ENCODE assay signal across 1 cellular context in the genomic region with DNA sequence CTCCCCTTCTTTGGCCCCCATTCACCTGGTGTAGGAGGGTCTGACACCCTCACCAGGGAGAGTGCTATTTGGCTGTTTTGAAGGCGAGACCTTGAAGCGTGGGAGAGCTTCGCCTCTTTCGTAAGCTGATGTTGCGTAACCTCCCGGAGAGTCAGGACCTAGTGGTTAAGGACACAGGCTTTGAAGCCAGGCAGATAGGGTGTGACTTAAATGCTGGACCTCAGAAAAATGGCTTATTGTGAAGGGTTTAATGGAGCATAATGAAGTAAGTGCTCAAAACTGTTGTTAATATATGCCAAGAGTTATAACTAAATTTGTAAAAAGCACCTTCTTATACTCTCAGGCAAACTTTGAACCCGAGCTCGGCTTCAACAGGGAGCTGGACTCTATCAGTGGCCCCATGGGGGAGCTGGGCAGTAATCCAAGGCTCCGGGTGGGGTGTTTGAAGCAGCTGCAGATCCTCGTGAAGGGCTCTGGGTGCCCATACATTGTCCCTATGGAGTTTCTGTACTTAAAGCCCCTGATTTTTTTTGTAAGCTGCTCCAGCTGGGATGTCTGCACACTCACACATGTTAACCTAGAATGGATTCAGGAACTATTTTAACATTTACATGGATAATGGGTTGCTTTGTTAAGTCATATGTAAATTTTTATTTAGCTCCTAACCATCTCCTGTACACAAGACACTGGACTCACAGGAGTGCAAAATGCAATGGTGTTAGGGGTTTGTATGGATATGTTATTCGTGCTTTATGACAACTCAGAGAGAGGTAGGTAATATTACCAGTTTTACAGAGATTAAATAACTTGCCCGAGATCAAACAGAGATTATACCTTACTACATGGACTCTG.
TF ChIP-seq lines count a peak whose summit lies in the region.

No MANE protein-coding gene starts in this region.

TF ChIP-seq in HepG2, 621 proteins besides CTCF, POLR2A, EP300 and RAD21 (continued from another document and continues in another):
- TF ChIP-seq THAP11 (CRISPR knock-in tag; IDR thresholded peaks at IDR 0.05) (peak; percentile 83), RARA (CRISPR knock-in tag; IDR thresholded peaks at IDR 0.05) (peak; percentile 91), NFE2L1 (CRISPR knock-in tag; IDR thresholded peaks at IDR 0.05; ENCODE audit: borderline replicate concordance) (no peak), SP4 (CRISPR knock-in tag; IDR thresholded peaks at IDR 0.05) (no peak; the same call in 1 of the 2 replicates), FOSL2 (CRISPR knock-in tag; IDR thresholded peaks at IDR 0.05) (peak; percentile 84), ZNF121 (CRISPR knock-in tag; IDR thresholded peaks at IDR 0.05) (no peak; the same call in 1 of the 2 replicates), KLF16 (CRISPR knock-in tag; IDR thresholded peaks at IDR 0.05) (peak in 1 of 2 experiments; percentile 88; a peak in 2 of 4 replicates), POLR2AphosphoS2 (IDR thresholded peaks at IDR 0.05; ENCODE audit: low read depth, low read length) (no peak), DNMT3B (CRISPR knock-in tag; conservative IDR thresholded peaks at IDR 0.05) (peak; percentile 59; the same call in 1 of the 2 replicates), DMAP1 (CRISPR knock-in tag; IDR thresholded peaks at IDR 0.05) (peak; percentile 91), HNRNPUL1 (IDR thresholded peaks at IDR 0.05; ENCODE audit: low read depth, low read length) (no peak), ZKSCAN1 (IDR thresholded peaks at IDR 0.05; ENCODE audit: low read length) (no peak), TCF12 (IDR thresholded peaks at IDR 0.05) (no peak), TCF12 (CRISPR knock-in tag; IDR thresholded peaks at IDR 0.05) (peak; percentile 86; the same call in 1 of the 2 replicates), ELF3 (CRISPR knock-in tag; IDR thresholded peaks at IDR 0.05) (0 out of 2 replicates have a peak, but pooled peaks have one; percentile 41), SMAD3 (CRISPR knock-in tag; IDR thresholded peaks at IDR 0.05) (peak; percentile 95), HNF4G (IDR thresholded peaks at IDR 0.05; ENCODE audit: borderline replicate concordance, low read depth, low read length) (peak; percentile 78; the same call in 1 of the 2 replicates), HNF4G (CRISPR knock-in tag; IDR thresholded peaks at IDR 0.05; ENCODE audit: borderline replicate concordance, low read depth) (peak; percentile 91), ZBTB3 (CRISPR knock-in tag; IDR thresholded peaks at IDR 0.05; ENCODE audit: borderline replicate concordance, low read depth) (0 out of 2 replicates have a peak, but pooled peaks have one; percentile 73), RBM22 (optimal IDR thresholded peaks at IDR 0.05; ENCODE audit: low read length) (no peak), ESRRA (CRISPR knock-in tag; IDR thresholded peaks at IDR 0.05; ENCODE audit: low read depth) (peak; percentile 88), ZNF644 (CRISPR knock-in tag; IDR thresholded peaks at IDR 0.05; ENCODE audit: low read depth) (peak; percentile 97), PLRG1 (conservative IDR thresholded peaks at IDR 0.05) (no peak), KDM2A (CRISPR knock-in tag; IDR thresholded peaks at IDR 0.05; ENCODE audit: borderline replicate concordance, low read depth) (peak; percentile 85; the same call in 1 of the 2 replicates), DNMT1 (CRISPR knock-in tag; IDR thresholded peaks at IDR 0.05) (no peak), ZNF24 (IDR thresholded peaks at IDR 0.05) (no peak; the same call in 1 of the 2 replicates), ZNF652 (CRISPR knock-in tag; IDR thresholded peaks at IDR 0.05; ENCODE audit: borderline replicate concordance, low read depth) (peak; percentile 71; the same call in 1 of the 2 replicates), HDAC2 (CRISPR knock-in tag; IDR thresholded peaks at IDR 0.05) (peak; percentile 98), ZNF614 (CRISPR knock-in tag; IDR thresholded peaks at IDR 0.05; ENCODE audit: borderline replicate concordance) (peak; percentile 87), HOXA7 (CRISPR knock-in tag; IDR thresholded peaks at IDR 0.05) (no peak), MAFK (conservative IDR thresholded peaks at IDR 0.05 in 1 of 2, IDR thresholded peaks at IDR 0.05 in 1 of 2; ENCODE audit: low read length in 2 of 2) (no peak), ZNF615 (CRISPR knock-in tag; IDR thresholded peaks at IDR 0.05; ENCODE audit: borderline replicate concordance) (no peak)
- TF ChIP-seq, protein P1, sequence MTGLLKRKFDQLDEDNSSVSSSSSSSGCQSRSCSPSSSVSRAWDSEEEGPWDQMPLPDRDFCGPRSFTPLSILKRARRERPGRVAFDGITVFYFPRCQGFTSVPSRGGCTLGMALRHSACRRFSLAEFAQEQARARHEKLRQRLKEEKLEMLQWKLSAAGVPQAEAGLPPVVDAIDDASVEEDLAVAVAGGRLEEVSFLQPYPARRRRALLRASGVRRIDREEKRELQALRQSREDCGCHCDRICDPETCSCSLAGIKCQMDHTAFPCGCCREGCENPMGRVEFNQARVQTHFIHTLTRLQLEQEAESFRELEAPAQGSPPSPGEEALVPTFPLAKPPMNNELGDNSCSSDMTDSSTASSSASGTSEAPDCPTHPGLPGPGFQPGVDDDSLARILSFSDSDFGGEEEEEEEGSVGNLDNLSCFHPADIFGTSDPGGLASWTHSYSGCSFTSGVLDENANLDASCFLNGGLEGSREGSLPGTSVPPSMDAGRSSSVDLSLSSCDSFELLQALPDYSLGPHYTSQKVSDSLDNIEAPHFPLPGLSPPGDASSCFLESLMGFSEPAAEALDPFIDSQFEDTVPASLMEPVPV (CRISPR knock-in tag; IDR thresholded peaks at IDR 0.05): no peak; the same call in 1 of the 2 replicates
- TF ChIP-seq, protein P2, sequence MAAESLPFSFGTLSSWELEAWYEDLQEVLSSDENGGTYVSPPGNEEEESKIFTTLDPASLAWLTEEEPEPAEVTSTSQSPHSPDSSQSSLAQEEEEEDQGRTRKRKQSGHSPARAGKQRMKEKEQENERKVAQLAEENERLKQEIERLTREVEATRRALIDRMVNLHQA (CRISPR knock-in tag; IDR thresholded peaks at IDR 0.05): no peak
- TF ChIP-seq, protein P3, sequence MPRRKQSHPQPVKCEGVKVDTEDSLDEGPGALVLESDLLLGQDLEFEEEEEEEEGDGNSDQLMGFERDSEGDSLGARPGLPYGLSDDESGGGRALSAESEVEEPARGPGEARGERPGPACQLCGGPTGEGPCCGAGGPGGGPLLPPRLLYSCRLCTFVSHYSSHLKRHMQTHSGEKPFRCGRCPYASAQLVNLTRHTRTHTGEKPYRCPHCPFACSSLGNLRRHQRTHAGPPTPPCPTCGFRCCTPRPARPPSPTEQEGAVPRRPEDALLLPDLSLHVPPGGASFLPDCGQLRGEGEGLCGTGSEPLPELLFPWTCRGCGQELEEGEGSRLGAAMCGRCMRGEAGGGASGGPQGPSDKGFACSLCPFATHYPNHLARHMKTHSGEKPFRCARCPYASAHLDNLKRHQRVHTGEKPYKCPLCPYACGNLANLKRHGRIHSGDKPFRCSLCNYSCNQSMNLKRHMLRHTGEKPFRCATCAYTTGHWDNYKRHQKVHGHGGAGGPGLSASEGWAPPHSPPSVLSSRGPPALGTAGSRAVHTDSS (CRISPR knock-in tag; conservative IDR thresholded peaks at IDR 0.05): no peak
- TF ChIP-seq, protein P4, sequence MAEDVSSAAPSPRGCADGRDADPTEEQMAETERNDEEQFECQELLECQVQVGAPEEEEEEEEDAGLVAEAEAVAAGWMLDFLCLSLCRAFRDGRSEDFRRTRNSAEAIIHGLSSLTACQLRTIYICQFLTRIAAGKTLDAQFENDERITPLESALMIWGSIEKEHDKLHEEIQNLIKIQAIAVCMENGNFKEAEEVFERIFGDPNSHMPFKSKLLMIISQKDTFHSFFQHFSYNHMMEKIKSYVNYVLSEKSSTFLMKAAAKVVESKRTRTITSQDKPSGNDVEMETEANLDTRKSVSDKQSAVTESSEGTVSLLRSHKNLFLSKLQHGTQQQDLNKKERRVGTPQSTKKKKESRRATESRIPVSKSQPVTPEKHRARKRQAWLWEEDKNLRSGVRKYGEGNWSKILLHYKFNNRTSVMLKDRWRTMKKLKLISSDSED (CRISPR knock-in tag; IDR thresholded peaks at IDR 0.05): no peak
- TF ChIP-seq, protein P5, sequence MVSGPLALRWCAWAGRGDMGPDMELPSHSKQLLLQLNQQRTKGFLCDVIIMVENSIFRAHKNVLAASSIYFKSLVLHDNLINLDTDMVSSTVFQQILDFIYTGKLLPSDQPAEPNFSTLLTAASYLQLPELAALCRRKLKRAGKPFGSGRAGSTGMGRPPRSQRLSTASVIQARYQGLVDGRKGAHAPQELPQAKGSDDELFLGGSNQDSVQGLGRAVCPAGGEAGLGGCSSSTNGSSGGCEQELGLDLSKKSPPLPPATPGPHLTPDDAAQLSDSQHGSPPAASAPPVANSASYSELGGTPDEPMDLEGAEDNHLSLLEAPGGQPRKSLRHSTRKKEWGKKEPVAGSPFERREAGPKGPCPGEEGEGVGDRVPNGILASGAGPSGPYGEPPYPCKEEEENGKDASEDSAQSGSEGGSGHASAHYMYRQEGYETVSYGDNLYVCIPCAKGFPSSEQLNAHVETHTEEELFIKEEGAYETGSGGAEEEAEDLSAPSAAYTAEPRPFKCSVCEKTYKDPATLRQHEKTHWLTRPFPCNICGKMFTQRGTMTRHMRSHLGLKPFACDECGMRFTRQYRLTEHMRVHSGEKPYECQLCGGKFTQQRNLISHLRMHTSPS (CRISPR knock-in tag; IDR thresholded peaks at IDR 0.05; ENCODE audit: low read depth): peak; percentile 61; the same call in 1 of the 2 replicates
- TF ChIP-seq, protein P6, sequence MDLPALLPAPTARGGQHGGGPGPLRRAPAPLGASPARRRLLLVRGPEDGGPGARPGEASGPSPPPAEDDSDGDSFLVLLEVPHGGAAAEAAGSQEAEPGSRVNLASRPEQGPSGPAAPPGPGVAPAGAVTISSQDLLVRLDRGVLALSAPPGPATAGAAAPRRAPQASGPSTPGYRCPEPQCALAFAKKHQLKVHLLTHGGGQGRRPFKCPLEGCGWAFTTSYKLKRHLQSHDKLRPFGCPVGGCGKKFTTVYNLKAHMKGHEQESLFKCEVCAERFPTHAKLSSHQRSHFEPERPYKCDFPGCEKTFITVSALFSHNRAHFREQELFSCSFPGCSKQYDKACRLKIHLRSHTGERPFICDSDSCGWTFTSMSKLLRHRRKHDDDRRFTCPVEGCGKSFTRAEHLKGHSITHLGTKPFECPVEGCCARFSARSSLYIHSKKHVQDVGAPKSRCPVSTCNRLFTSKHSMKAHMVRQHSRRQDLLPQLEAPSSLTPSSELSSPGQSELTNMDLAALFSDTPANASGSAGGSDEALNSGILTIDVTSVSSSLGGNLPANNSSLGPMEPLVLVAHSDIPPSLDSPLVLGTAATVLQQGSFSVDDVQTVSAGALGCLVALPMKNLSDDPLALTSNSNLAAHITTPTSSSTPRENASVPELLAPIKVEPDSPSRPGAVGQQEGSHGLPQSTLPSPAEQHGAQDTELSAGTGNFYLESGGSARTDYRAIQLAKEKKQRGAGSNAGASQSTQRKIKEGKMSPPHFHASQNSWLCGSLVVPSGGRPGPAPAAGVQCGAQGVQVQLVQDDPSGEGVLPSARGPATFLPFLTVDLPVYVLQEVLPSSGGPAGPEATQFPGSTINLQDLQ (CRISPR knock-in tag; IDR thresholded peaks at IDR 0.05): no peak
- TF ChIP-seq, protein P7, sequence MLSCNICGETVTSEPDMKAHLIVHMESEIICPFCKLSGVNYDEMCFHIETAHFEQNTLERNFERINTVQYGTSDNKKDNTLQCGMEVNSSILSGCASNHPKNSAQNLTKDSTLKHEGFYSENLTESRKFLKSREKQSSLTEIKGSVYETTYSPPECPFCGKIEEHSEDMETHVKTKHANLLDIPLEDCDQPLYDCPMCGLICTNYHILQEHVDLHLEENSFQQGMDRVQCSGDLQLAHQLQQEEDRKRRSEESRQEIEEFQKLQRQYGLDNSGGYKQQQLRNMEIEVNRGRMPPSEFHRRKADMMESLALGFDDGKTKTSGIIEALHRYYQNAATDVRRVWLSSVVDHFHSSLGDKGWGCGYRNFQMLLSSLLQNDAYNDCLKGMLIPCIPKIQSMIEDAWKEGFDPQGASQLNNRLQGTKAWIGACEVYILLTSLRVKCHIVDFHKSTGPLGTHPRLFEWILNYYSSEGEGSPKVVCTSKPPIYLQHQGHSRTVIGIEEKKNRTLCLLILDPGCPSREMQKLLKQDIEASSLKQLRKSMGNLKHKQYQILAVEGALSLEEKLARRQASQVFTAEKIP (CRISPR knock-in tag; IDR thresholded peaks at IDR 0.05; ENCODE audit: borderline replicate concordance): no peak
- TF ChIP-seq, protein P8, sequence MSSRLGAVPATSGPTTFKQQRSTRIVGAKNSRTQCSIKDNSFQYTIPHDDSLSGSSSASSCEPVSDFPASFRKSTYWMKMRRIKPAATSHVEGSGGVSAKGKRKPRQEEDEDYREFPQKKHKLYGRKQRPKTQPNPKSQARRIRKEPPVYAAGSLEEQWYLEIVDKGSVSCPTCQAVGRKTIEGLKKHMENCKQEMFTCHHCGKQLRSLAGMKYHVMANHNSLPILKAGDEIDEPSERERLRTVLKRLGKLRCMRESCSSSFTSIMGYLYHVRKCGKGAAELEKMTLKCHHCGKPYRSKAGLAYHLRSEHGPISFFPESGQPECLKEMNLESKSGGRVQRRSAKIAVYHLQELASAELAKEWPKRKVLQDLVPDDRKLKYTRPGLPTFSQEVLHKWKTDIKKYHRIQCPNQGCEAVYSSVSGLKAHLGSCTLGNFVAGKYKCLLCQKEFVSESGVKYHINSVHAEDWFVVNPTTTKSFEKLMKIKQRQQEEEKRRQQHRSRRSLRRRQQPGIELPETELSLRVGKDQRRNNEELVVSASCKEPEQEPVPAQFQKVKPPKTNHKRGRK (CRISPR knock-in tag; IDR thresholded peaks at IDR 0.05): no peak; the same call in 1 of the 2 replicates
- TF ChIP-seq, protein P9, sequence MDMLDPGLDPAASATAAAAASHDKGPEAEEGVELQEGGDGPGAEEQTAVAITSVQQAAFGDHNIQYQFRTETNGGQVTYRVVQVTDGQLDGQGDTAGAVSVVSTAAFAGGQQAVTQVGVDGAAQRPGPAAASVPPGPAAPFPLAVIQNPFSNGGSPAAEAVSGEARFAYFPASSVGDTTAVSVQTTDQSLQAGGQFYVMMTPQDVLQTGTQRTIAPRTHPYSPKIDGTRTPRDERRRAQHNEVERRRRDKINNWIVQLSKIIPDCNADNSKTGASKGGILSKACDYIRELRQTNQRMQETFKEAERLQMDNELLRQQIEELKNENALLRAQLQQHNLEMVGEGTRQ (IDR thresholded peaks at IDR 0.05; ENCODE audit: low read depth, low read length): no peak
- TF ChIP-seq, protein P9 (CRISPR knock-in tag; IDR thresholded peaks at IDR 0.05; ENCODE audit: borderline replicate concordance): no peak
- TF ChIP-seq, protein P10, sequence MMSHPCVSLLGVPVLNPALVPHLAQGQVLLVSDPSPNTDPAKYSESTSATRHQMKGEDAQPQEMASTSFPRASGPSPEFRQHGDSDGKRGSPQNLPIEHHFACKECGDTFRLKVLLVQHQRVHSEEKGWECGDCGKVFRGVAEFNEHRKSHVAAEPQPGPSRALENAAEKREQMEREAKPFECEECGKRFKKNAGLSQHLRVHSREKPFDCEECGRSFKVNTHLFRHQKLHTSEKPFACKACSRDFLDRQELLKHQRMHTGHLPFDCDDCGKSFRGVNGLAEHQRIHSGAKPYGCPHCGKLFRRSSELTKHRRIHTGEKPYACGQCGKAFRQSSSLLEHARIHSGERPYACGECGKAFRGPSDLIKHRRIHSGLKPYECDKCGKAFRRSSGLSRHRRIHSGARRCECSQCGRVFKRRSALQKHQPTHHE (CRISPR knock-in tag; IDR thresholded peaks at IDR 0.05; ENCODE audit: borderline replicate concordance): 0 out of 2 replicates have a peak, but pooled peaks have one; percentile 71
